Comparison of ENCODE assay signal across 15 cellular contexts in genomic region chr19:35295453-35295791, GRCh38. TPM values are rescaled to one million over a fixed set of nuclear protein-coding genes. Genes with fewer than 3 reads are reported as not detected.
"Had no signal": no experiment of that assay in that cellular context is flagged by ENCODE, and none has a peak within 500 bp of the region (broad histone marks: within the 10 kb centered on the region; RNA-seq: fewer than 3 reads in every experiment).

No MANE protein-coding gene starts in this region.

- H3K9ac ChIP-seq: parathyroid adenoma had no signal

- H3K9me3 Mint-ChIP-seq: dendritic cell treated with granulocyte-macrophage colony-stimulating factor and Interleukin-4, amounts not matched to agents 40 ng/mL and 50 ng/mL, for 4 days; endodermal cell; neural crest cell had no signal

- H3K27me3 Mint-ChIP-seq: activated naive CD8-positive, alpha-beta T cell had no signal

- H3K27me3 ChIP-seq: testis had no signal

- H3K27ac ChIP-seq: parathyroid adenoma, testis had no signal

- H3K4me1 Mint-ChIP-seq: neural crest cell had no signal

- H3K27ac Mint-ChIP-seq: activated naive CD8-positive, alpha-beta T cell; dendritic cell treated with granulocyte-macrophage colony-stimulating factor and Interleukin-4, amounts not matched to agents 40 ng/mL and 50 ng/mL, for 4 days; endodermal cell had no signal

- H3K4me3 Mint-ChIP-seq: activated naive CD8-positive, alpha-beta T cell; dendritic cell treated with granulocyte-macrophage colony-stimulating factor and Interleukin-4, amounts not matched to agents 40 ng/mL and 50 ng/mL, for 4 days; endodermal cell; neural crest cell had no signal

- H3K79me2 ChIP-seq: parathyroid adenoma had no signal

- H2AFZ ChIP-seq: parathyroid adenoma had no signal

- H3K36me3 Mint-ChIP-seq: activated naive CD8-positive, alpha-beta T cell had no signal

- H3K4me1 ChIP-seq: testis had no signal

- H3K9me3 ChIP-seq: testis had no signal

- DNase-seq: activated gamma-delta T cell; anterior cingulate cortex; cerebellar nuclear complex; erythroblast; kidney; left ventricle myocardium superior; mesendoderm; stimulated activated CD4-positive, alpha-beta T cell treated with anti-CD3 and anti-CD28 coated beads, Interleukin-4, amount 100 ng/mL, for 1 hour; testis had no signal

- H3K4me3 ChIP-seq: testis had no signal

- ATAC-seq: left ventricle myocardium superior had no signal

RNA-seq across cellular contexts. Expression of gene MAG, which starts 3.5 kb away (rescaled TPM):
- total RNA-seq: endodermal cell, left ventricle myocardium superior, neural crest cell, renal cortical epithelial cell had no signal

RNA-seq across cellular contexts. Expression of gene HAMP, which starts 13.1 kb away (rescaled TPM):
- total RNA-seq: left ventricle myocardium superior, testis had no signal

RNA-seq across cellular contexts. Expression of gene CD22, which starts 33.6 kb away (rescaled TPM):
- total RNA-seq: endodermal cell, neural crest cell, renal cortical epithelial cell had no signal
